In the genomic region with DNA sequence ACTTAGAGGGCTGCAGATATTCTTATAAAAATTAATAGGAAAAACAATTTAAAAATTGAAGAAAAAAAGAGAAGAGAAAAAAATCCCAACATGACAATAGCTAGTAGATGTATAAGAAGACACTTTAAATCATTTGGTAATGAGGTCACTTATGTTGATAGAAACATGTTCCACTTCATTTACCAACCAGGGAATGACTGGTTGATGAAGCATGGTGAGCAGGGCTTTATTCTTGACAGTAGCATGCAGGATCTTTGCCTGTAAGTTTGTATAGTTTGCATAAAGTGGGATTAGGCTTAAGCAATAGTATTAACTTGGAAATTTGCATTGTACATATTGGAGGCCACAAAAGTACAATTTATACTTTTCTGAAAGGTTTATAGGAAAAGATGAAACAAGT, we compare ENCODE assay signal across 14 cellular contexts.
DNase-seq lines count a peak whose midpoint lies in the region; ATAC-seq and TF ChIP-seq lines count a peak whose summit lies in the region.
"Had no signal": no experiment of that assay in that cellular context is flagged by ENCODE, and none has a peak within 500 bp of the region (broad histone marks: within the 10 kb centered on the region; RNA-seq: fewer than 3 reads in every experiment).

No MANE protein-coding gene starts in this region.

- no peak overlapping the region for H3K27ac ChIP-seq in neuronal stem cell (replicated peaks; ENCODE audit: low read length)
- H3K27ac ChIP-seq: A549, GM23248, PC-9 had no signal

- in situ Hi-C loops in Caki2 (cut with HindIII; ENCODE audit: low pct_unique_long_range_greater_than_20kb, low sequenced_read_pairs): no loop called here

- H2AK5ac ChIP-seq in neuronal stem cell (ENCODE audit: low read depth, low read length): no peak overlapping the region

- H3K18ac ChIP-seq in neuronal stem cell (ENCODE audit: low read length): no peak overlapping the region

- H3K4ac ChIP-seq in neuronal stem cell (ENCODE audit: low read length): no peak overlapping the region

- H3K9ac ChIP-seq in neuronal stem cell (ENCODE audit: low read depth, low read length, poor library complexity): no peak overlapping the region
- H3K9ac ChIP-seq: GM23248 had no signal

- H3K9me3 ChIP-seq in neuronal stem cell (replicated peaks in 1 of 2; ENCODE audit: control insufficient read depth in 2 of 2, insufficient read depth in 1 of 2, low read depth in 1 of 2, low read length in 2 of 2): no peaks in the 10 kb centered on the region
- H3K9me3 ChIP-seq: A549 had no signal

- no peak overlapping the region for H3K4me2 ChIP-seq in neuronal stem cell (ENCODE audit: insufficient read depth, low read length, poor library complexity, severe bottlenecking)
- H3K4me2 ChIP-seq: A549, PC-9 had no signal

- H3K27me3 ChIP-seq in neuronal stem cell (ENCODE audit: control insufficient read depth in 3 of 3, insufficient read depth in 3 of 3, low read depth in 1 of 3, low read length in 3 of 3): no peaks in the 10 kb centered on the region

- no peak for TF ChIP-seq CTCF in epithelial cell of esophagus (IDR thresholded peaks at IDR 0.05; ENCODE audit: insufficient read depth, low read depth, low read length, missing control alignments)

- no peaks in the 10 kb centered on the region for H3K36me3 ChIP-seq in neuronal stem cell (replicated peaks in 1 of 2; ENCODE audit: control insufficient read depth in 2 of 2, insufficient read depth in 2 of 2, low read length in 2 of 2)

- peak; percentile 27 for DNase-seq in Caki2 (ENCODE audit: low read depth)
- DNase-seq in NCI-H526 (lab: John Stamatoyannopoulos, UW): peak; percentile 50 to 52
- DNase-seq in epithelial cell of esophagus (ENCODE audit: low read depth): peak; percentile 7
- peak; percentile 44 for DNase-seq in kidney glomerular epithelial cell (lab: John Stamatoyannopoulos, UW)
- DNase-seq in UCSD-AML1 (lab: John Stamatoyannopoulos, UW; ENCODE audit: unreplicated experiment): no peak
- no peak for DNase-seq in neuronal stem cell (ENCODE audit: low spot score)
- DNase-seq: COR-L47, NCI-H1930, PC-9, SW 1271 had no signal

- H2BK5ac ChIP-seq in neuronal stem cell (ENCODE audit: low read length): no peak overlapping the region

- no peak overlapping the region for H3K23ac ChIP-seq in neuronal stem cell (ENCODE audit: low read depth, low read length, poor library complexity)

- no peak overlapping the region for H2BK12ac ChIP-seq in neuronal stem cell (ENCODE audit: low read length)

- H3K4me3 ChIP-seq in epithelial cell of esophagus (ENCODE audit: low read length) (no peak overlapping the region), neuronal stem cell (ENCODE audit: low read length in 2 of 2) (no peak overlapping the region)
- H3K4me3 ChIP-seq: A549, GM23248, PC-9 had no signal

- H4K91ac ChIP-seq in neuronal stem cell (ENCODE audit: low read depth, low read length, poor library complexity): no peak overlapping the region

- H2AFZ ChIP-seq in neuronal stem cell (ENCODE audit: low read length): no peak overlapping the region
- H2AFZ ChIP-seq: GM23248, PC-9 had no signal

- H4K8ac ChIP-seq in neuronal stem cell (ENCODE audit: low read depth, low read length): no peak overlapping the region

- no peak overlapping the region for H2BK15ac ChIP-seq in neuronal stem cell (ENCODE audit: low read length)

- ATAC-seq in GM21528 (IDR thresholded peaks at IDR 0.05; ENCODE audit: low FRiP score, unreplicated experiment): no peak
- ATAC-seq in HG02763 (IDR thresholded peaks at IDR 0.05; ENCODE audit: unreplicated experiment): no peak
- ATAC-seq: A549 had no signal

- H3K14ac ChIP-seq in neuronal stem cell (ENCODE audit: low read length): no peak overlapping the region

- H3K79me1 ChIP-seq in neuronal stem cell (ENCODE audit: low read depth, low read length): no peaks in the 10 kb centered on the region

- H2BK120ac ChIP-seq in neuronal stem cell (ENCODE audit: low read depth, low read length): no peak overlapping the region

- H3K4me1 ChIP-seq in neuronal stem cell (ENCODE audit: control insufficient read depth in 2 of 2, insufficient read depth in 1 of 2, low read depth in 1 of 2, low read length in 2 of 2): no peaks in the 10 kb centered on the region
- H3K4me1 ChIP-seq: A549 had no signal

Comparison
In these comparisons a context has a peak if more than half of its experiments do, and no peak if none do; other contexts are left out.
1. DNase-seq: peak in Caki2 (single experiment), NCI-H526 (2 of 2), epithelial cell of esophagus (single experiment) and kidney glomerular epithelial cell (single experiment); none in UCSD-AML1 (single experiment) and neuronal stem cell (single experiment).